Comparison of ENCODE assay signal across 25 cellular contexts in the genomic region with DNA sequence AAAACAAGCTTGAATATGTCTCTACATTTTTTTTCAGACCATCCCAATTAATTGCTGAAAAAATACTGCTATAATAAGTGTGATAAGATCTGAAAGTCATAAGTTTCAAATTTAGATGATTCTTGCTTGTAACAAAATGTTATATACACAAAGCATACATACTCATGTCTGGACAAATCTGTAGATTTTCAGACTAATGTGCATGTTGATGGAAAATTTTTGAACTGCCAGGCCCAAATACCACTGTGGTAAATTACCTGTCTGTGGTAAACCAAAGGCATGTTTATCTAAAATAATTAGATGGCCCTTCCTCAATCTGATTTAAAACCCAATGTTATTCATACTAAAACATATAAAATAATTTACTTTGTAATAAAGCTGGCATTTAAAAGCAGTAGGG. TPM values are rescaled to one million over a fixed set of nuclear protein-coding genes. Genes with fewer than 3 reads are reported as not detected.
"Had no signal": no experiment of that assay in that cellular context is flagged by ENCODE, and none has a peak within 500 bp of the region (broad histone marks: within the 10 kb centered on the region; RNA-seq: fewer than 3 reads in every experiment).

No MANE protein-coding gene starts in this region.

- H3K9ac ChIP-seq: KMS-11 had no signal

- FAIRE-seq: HTR-8/SVneo, K562 had no signal

- DNase-seq: Kasumi-1, MV-4-11, NCI-H1092, NCI-H1105 treated with DMSO at 0.1 percent for 48 hours, NCI-H1417 treated with DMSO at 0.1 percent for 48 hours, NCI-H146, NCI-H1694 treated with DMSO at 0.1 percent for 48 hours, NCI-H1930, NCI-H2081, NCI-H2107, NCI-H2227 treated with DMSO at 0.1 percent for 48 hours, NCI-H524, NCI-H526 treated with DMSO at 0.1 percent for 48 hours, NCI-H774, SHP77 treated with DMSO at 0.1 percent for 48 hours, SJCRH30 had no signal

- H3K9me3 ChIP-seq: SJCRH30 had no signal

- H3K4me2 ChIP-seq: KMS-11 had no signal

- ATAC-seq: K562, Right ventricle myocardium inferior, SK-N-SH treated with all-trans-retinoic acid at 6 μM for 48 hours had no signal

- H3K36me3 ChIP-seq: SJCRH30 had no signal

- H3K4me3 ChIP-seq: K562, SJCRH30 had no signal

- H3K27ac ChIP-seq: HL-60, KMS-11, RWPE1, SJCRH30 had no signal

- H3K27me3 ChIP-seq: SJCRH30 had no signal

RNA-seq across cellular contexts. Expression of a gene that starts 31.7 kb away (rescaled TPM):
- total RNA-seq: M059J, Right ventricle myocardium inferior, SJCRH30 had no signal
- polyA plus RNA-seq: IgD-negative memory B cell had no signal

RNA-seq across cellular contexts. Expression of a gene that starts 34.0 kb away (rescaled TPM):
- polyA plus RNA-seq: IgD-negative memory B cell, K562 had no signal
